ENCODE assay signal across 9 cellular contexts in genomic region chr10:54800677-54801480, GRCh38. TPM values are rescaled to one million over a fixed set of nuclear protein-coding genes. Genes with fewer than 3 reads are reported as not detected.
DNase-seq lines count a peak whose midpoint lies in the region; ATAC-seq and TF ChIP-seq lines count a peak whose summit lies in the region.
"Had no signal": no experiment of that assay in that cellular context is flagged by ENCODE, and none has a peak within 500 bp of the region (broad histone marks: within the 10 kb centered on the region; RNA-seq: fewer than 3 reads in every experiment).

Gene PCDH15, minus strand, starts transcription at chr10:54801231. Its CDS starts 136,969 bp downstream, at chr10:54664262.

- no peaks in the 10 kb centered on the region for H3K36me3 Mint-ChIP-seq in mesothelial cell of epicardium
- no peaks in the 10 kb centered on the region for H3K36me3 Mint-ChIP-seq in activated naive CD8-positive, alpha-beta T cell treated with anti-CD3 and anti-CD28 coated beads, Interleukin-2, amount 50 U/mL, for 24 hours (ENCODE audit: low read depth)

- no peak within 1 kb of the TSS for H3K9ac ChIP-seq in colonic mucosa (ENCODE audit: low read depth in 2 of 2, low read length in 2 of 2)

- no peaks in the 10 kb centered on the region for H3K36me3 ChIP-seq in colonic mucosa

- H3K4me3 Mint-ChIP-seq in mesothelial cell of epicardium = peak within 1 kb of the TSS; percentile 31
- no peak within 1 kb of the TSS for H3K4me3 Mint-ChIP-seq in activated naive CD8-positive, alpha-beta T cell treated with anti-CD3 and anti-CD28 coated beads, Interleukin-2, amount 50 U/mL, for 24 hours

- H3K27me3 Mint-ChIP-seq in mesothelial cell of epicardium (ENCODE audit: low read depth) = no peaks in the 10 kb centered on the region
- H3K27me3 Mint-ChIP-seq in activated naive CD8-positive, alpha-beta T cell treated with anti-CD3 and anti-CD28 coated beads, Interleukin-2, amount 50 U/mL, for 24 hours = no peaks in the 10 kb centered on the region

- H3K4me1 ChIP-seq in colonic mucosa = no peaks in the 10 kb centered on the region

- no peak within 1 kb of the TSS for H3K27ac ChIP-seq in caudate nucleus (ENCODE audit: low read depth, low read length)
- no peak within 1 kb of the TSS for H3K27ac ChIP-seq in colonic mucosa

- intact Hi-C loops in colonic mucosa (cut with DNase I) = no loop called here

- ATAC-seq in GM21423 (IDR thresholded peaks at IDR 0.05; ENCODE audit: unreplicated experiment) = no peak
- ATAC-seq in activated naive CD8-positive, alpha-beta T cell treated with anti-CD3 and anti-CD28 coated beads, Interleukin-2, amount 50 U/mL, for 24 hours = no peak

- H3K9me3 Mint-ChIP-seq in mesothelial cell of epicardium = no peaks in the 10 kb centered on the region
- peaks cover 3% of the 10 kb centered on the region for H3K9me3 Mint-ChIP-seq in activated naive CD8-positive, alpha-beta T cell treated with anti-CD3 and anti-CD28 coated beads, Interleukin-2, amount 50 U/mL, for 24 hours

- no peaks in the 10 kb centered on the region for H3K27me3 ChIP-seq in colonic mucosa

- H3K4me3 ChIP-seq in colonic mucosa = no peak within 1 kb of the TSS

- peak within 1 kb of the TSS; percentile 70 for H3K27ac Mint-ChIP-seq in mesothelial cell of epicardium
- no peak within 1 kb of the TSS for H3K27ac Mint-ChIP-seq in activated naive CD8-positive, alpha-beta T cell treated with anti-CD3 and anti-CD28 coated beads, Interleukin-2, amount 50 U/mL, for 24 hours

- peaks cover 18% of the 10 kb centered on the region for H3K4me1 Mint-ChIP-seq in mesothelial cell of epicardium
- no peaks in the 10 kb centered on the region for H3K4me1 Mint-ChIP-seq in activated naive CD8-positive, alpha-beta T cell treated with anti-CD3 and anti-CD28 coated beads, Interleukin-2, amount 50 U/mL, for 24 hours

- H3K9me3 ChIP-seq in colonic mucosa = no peaks in the 10 kb centered on the region

- DNase-seq in GM03348 (ENCODE audit: low spot score) = peak; percentile 2
- DNase-seq in NCI-H146 (lab: John Stamatoyannopoulos, UW) = peak; percentile 81
- DNase-seq in caudate nucleus (lab: John Stamatoyannopoulos, UW) = peak in 41 of 61 donors; percentile 1 to 86 (median 17)
- peak in 1 of 2 experiments; percentile 40 for DNase-seq in mesothelial cell of epicardium (ENCODE audit: low spot score in 2 of 2, unreplicated experiment in 2 of 2)
- no peak for DNase-seq in NOMO-1 (lab: John Stamatoyannopoulos, UW; ENCODE audit: unreplicated experiment in 2 of 2)
- DNase-seq in colonic mucosa = no peak
- DNase-seq in activated naive CD8-positive, alpha-beta T cell treated with anti-CD3 and anti-CD28 coated beads, Interleukin-2, amount 50 U/mL, for 24 hours = no peak

- TF ChIP-seq CTCF in mesothelial cell of epicardium (IDR thresholded peaks at IDR 0.05; ENCODE audit: unreplicated experiment) (no peak), colonic mucosa (IDR thresholded peaks at IDR 0.05) (no peak)

RNA-seq across cellular contexts. Expression of gene PCDH15, which starts in this region (rescaled TPM):
- total RNA-seq in mesothelial cell of epicardium = 24.0 to 26.3 TPM (median 24.8 TPM) in 3 replicates
- not detected for total RNA-seq in colonic mucosa
- total RNA-seq: T-helper 2 cell treated with Interferon-gamma antibody and Interleukin-4, amounts not matched to agents 100 ng/mL and 5 ng/mL, for 36 hours had no signal

Comparison
In these comparisons a context has a peak if more than half of its experiments do, and no peak if none do; other contexts are left out.
1. RNA of gene PCDH15 (total RNA-seq): 24.0 to 26.3 TPM in mesothelial cell of epicardium; not detected in colonic mucosa; every median in the first group is over 10 times any median in the second.
2. DNase-seq: peak in GM03348 (single experiment), NCI-H146 (single experiment) and caudate nucleus (41 of 61); none in NOMO-1 (0 of 2), colonic mucosa (single experiment) and activated naive CD8-positive, alpha-beta T cell treated with anti-CD3 and anti-CD28 coated beads, Interleukin-2, amount 50 U/mL, for 24 hours (single experiment).